In genomic region chr17:49589556-49589885, GRCh38 we compare ENCODE assay signal across 17 cellular contexts. TPM values are rescaled to one million over a fixed set of nuclear protein-coding genes. Genes with fewer than 3 reads are reported as not detected.
DNase-seq lines count a peak whose midpoint lies in the region; ATAC-seq and TF ChIP-seq lines count a peak whose summit lies in the region.
"Had no signal": no experiment of that assay in that cellular context is flagged by ENCODE, and none has a peak within 500 bp of the region (broad histone marks: within the 10 kb centered on the region; RNA-seq: fewer than 3 reads in every experiment).

No MANE protein-coding gene starts in this region.

- H3K4me3 ChIP-seq in tibial artery (no peak overlapping the region), stomach (no peak overlapping the region)
- H3K4me3 ChIP-seq: BLaER1 had no signal

- WGBS in stomach, 5 donors: 72 to 96% (median 79%) methylated on average over 2 of the region's 2 CpGs

- H3K4me1 Mint-ChIP-seq in HFFc6 (ENCODE audit: low read depth): peaks cover 19% of the 10 kb centered on the region
- peaks cover 6% of the 10 kb centered on the region for H3K4me1 Mint-ChIP-seq in CD4-positive, alpha-beta T cell (ENCODE audit: low read depth)

- H3K4me3 Mint-ChIP-seq in HFFc6: no peak overlapping the region
- H3K4me3 Mint-ChIP-seq in CD4-positive, alpha-beta T cell: no peak overlapping the region
- H3K4me3 Mint-ChIP-seq: IgD-negative memory B cell had no signal

- peak overlapping the region; percentile 65; the same call in 1 of the 2 replicates for H3K27ac Mint-ChIP-seq in HFFc6
- H3K27ac Mint-ChIP-seq in CD4-positive, alpha-beta T cell: no peak overlapping the region
- H3K27ac Mint-ChIP-seq: IgD-negative memory B cell had no signal

- peaks cover 15 to 26% (median 17%) of the 10 kb centered on the region in 3 donors for H3K36me3 ChIP-seq in tibial artery
- peaks cover 10 to 34% (median 29%) of the 10 kb centered on the region in 4 donors for H3K36me3 ChIP-seq in stomach

- TF ChIP-seq CTCF in HFFc6 (IDR thresholded peaks at IDR 0.05) (no peak), tibial artery (IDR thresholded peaks at IDR 0.05) (no peak), stomach (IDR thresholded peaks at IDR 0.05) (no peak)
- TF ChIP-seq CTCF in CD4-positive, alpha-beta T cell (IDR thresholded peaks at IDR 0.05): no peak

- H3K4me1 ChIP-seq in tibial artery (peaks cover 0 to 49% (median 25%) of the 10 kb centered on the region in 4 donors), stomach (no peaks in the 10 kb centered on the region)
- H3K4me1 ChIP-seq: BLaER1 had no signal

- POLR2A ChIA-PET in CD4-positive, alpha-beta T cell (lab: Charles Lee): no interaction called here

- CTCF ChIA-PET in CD4-positive, alpha-beta T cell (lab: Charles Lee): interaction anchor here (1.1 kb wide), 1 partner anchor 19 kb away, joined by 3 read pairs; no protein-coding TSS in a partner anchor

- ATAC-seq in GM19467 (IDR thresholded peaks at IDR 0.05; ENCODE audit: unreplicated experiment): no peak
- ATAC-seq in CD4-positive, alpha-beta T cell (ENCODE audit: poor library complexity): no peak

- peak overlapping the region; percentile 80 to 83 for H3K27ac ChIP-seq in tibial artery
- no peak overlapping the region for H3K27ac ChIP-seq in stomach
- H3K27ac ChIP-seq in CD4-positive, alpha-beta T cell (ENCODE audit: low read depth, low read length): no peak overlapping the region
- H3K27ac ChIP-seq: BLaER1 had no signal

- no peaks in the 10 kb centered on the region; the same call in 1 of the 2 replicates for H3K27me3 Mint-ChIP-seq in HFFc6 (ENCODE audit: insufficient read depth)
- no peaks in the 10 kb centered on the region for H3K27me3 Mint-ChIP-seq in CD4-positive, alpha-beta T cell
- H3K27me3 Mint-ChIP-seq: IgD-negative memory B cell had no signal

- H3K9me3 ChIP-seq in tibial artery (no peaks in the 10 kb centered on the region), stomach (no peaks in the 10 kb centered on the region)
- no peaks in the 10 kb centered on the region for H3K9me3 ChIP-seq in CD4-positive, alpha-beta T cell (ENCODE audit: control insufficient read depth, low read length)
- H3K9me3 ChIP-seq: BLaER1 had no signal

- TF ChIP-seq EP300 in stomach (IDR thresholded peaks at IDR 0.05): no peak

- DNase-seq in HFFc6: no peak
- peak; percentile 81 for DNase-seq in NCI-H2171 treated with DMSO at 0.1 percent for 48 hours (lab: John Stamatoyannopoulos, UW)
- DNase-seq in ecto neural progenitor cell (ENCODE audit: low spot score): peak; percentile 38
- no peak for DNase-seq in tibial artery
- DNase-seq in stomach: no peak
- DNase-seq in CD4-positive, alpha-beta T cell: no peak
- DNase-seq: GF-D8, Kasumi-1, NCI-H1105 treated with DMSO at 0.1 percent for 48 hours, NCI-H187 treated with DMSO at 0.1 percent for 48 hours, NCI-H446, NCI-H774, RPMI8226, SIG-M5 had no signal

- no peak for TF ChIP-seq POLR2A in stomach (IDR thresholded peaks at IDR 0.05)

- H3K27me3 ChIP-seq in tibial artery (no peaks in the 10 kb centered on the region), stomach (no peaks in the 10 kb centered on the region)
- H3K27me3 ChIP-seq in CD4-positive, alpha-beta T cell (ENCODE audit: control insufficient read depth, insufficient read depth, low read length): no peaks in the 10 kb centered on the region
- H3K27me3 ChIP-seq: BLaER1 had no signal

- peaks cover 14% of the 10 kb centered on the region; the same call in 1 of the 2 replicates for H3K36me3 Mint-ChIP-seq in HFFc6 (ENCODE audit: low read depth)
- H3K36me3 Mint-ChIP-seq in CD4-positive, alpha-beta T cell (ENCODE audit: low read depth): peaks cover 21% of the 10 kb centered on the region

- H3K9me3 Mint-ChIP-seq in HFFc6: no peaks in the 10 kb centered on the region
- H3K9me3 Mint-ChIP-seq in CD4-positive, alpha-beta T cell: no peaks in the 10 kb centered on the region
- H3K9me3 Mint-ChIP-seq: IgD-negative memory B cell had no signal

- intact Hi-C loops in tibial artery (cut with DNase I; ENCODE audit: low total_unique reads) (no loop called here), stomach (cut with DNase I; ENCODE audit: low total_unique reads) (no loop called here)
- intact Hi-C loops in CD4-positive, alpha-beta T cell (cut with DNase I, micrococcal nuclease): no loop called here

RNA-seq across cellular contexts. Expression of gene NXPH3, which starts 13.8 kb away (rescaled TPM):
- total RNA-seq in HFFc6 (2021; fragmentation: NEBNext Ultra II Directional; extraction: Animal tissue kit (Norgen Biotek cat#: 25700)): 1 to 10 TPM in 5 of 6 experiments, under 1 TPM in 1; 0.59 to 2.3 (median 1.5) TPM
- total RNA-seq in stomach: 10 to 100 TPM in 1 of 5 donors, 1 to 10 TPM in 2, not detected in 2; 1.0 to 10.7 (median 1.3) TPM
- polyA plus RNA-seq in stomach: 1 to 10 TPM in 1 of 3 donors, under 1 TPM in 2; 0.50 to 2.6 (median 0.92) TPM
- total RNA-seq in CD4-positive, alpha-beta T cell: not detected
- polyA plus RNA-seq: IgD-negative memory B cell had no signal

Comparison
In these comparisons a context has a peak if more than half of its experiments do, and no peak if none do; other contexts are left out.
1. DNase-seq: peak in NCI-H2171 treated with DMSO at 0.1 percent for 48 hours (single experiment) and ecto neural progenitor cell (single experiment); none in HFFc6 (single experiment), tibial artery (0 of 2), stomach (single experiment) and CD4-positive, alpha-beta T cell (0 of 10).
2. H3K27ac ChIP-seq: peak in tibial artery (2 of 2); none in stomach (0 of 5) and CD4-positive, alpha-beta T cell (single experiment).